In the genomic region with DNA sequence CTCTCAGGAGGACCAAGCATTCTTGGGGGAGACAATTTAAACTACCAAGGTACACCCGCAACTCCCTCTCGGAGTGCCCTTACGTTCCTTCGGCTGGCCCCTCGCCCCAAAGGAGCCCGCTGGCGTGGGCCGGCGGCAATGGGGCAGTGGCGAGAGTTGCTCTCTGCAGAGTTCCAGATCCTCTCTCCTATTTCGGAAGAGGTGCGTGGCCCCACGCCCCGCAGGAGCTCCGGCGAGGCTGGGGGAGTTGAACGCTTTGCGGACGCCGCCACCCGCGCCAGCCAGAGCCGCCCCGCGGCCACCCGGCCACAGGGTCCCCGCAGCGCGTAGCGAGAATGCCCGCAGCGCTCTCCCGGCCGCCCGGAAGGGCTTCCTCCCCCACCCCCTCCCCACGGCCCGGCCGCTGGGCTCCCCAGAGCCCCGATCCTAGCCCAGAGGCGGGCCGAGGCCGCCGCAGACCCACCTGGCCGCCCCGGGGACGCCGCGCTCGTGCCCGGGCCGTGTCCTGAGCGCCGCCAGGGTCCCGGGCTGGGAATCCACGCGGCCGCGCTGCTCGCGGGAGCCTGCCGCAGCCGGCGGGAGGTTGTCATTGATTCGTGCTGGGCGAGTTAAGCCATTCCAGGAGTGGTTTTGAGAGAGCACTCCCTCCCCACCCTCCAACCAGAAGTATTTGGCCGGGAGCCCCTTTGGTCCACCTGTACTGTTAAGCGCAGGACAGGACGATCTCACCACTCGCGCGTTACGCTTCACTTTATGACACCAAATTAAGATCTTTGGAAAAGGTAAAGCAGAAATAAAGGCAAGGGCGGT, we compare ENCODE assay signal across 9 cellular contexts.
DNase-seq lines count a peak whose midpoint lies in the region; ATAC-seq, FAIRE-seq and TF ChIP-seq lines count a peak whose summit lies in the region.
"Had no signal": no experiment of that assay in that cellular context is flagged by ENCODE, and none has a peak within 500 bp of the region (broad histone marks: within the 10 kb centered on the region; RNA-seq: fewer than 3 reads in every experiment).

No MANE protein-coding gene starts in this region.

- no peak for ATAC-seq in GM18858 (IDR thresholded peaks at IDR 0.05; ENCODE audit: unreplicated experiment)

- no peaks in the 10 kb centered on the region for H3K9me3 Mint-ChIP-seq in astrocyte (ENCODE audit: unreplicated experiment)

- peaks cover 10% of the 10 kb centered on the region for H3K4me1 Mint-ChIP-seq in astrocyte (ENCODE audit: low read depth, unreplicated experiment)

- no peak overlapping the region for H3K27ac Mint-ChIP-seq in astrocyte (ENCODE audit: unreplicated experiment)

- H3K27me3 ChIP-seq in astrocyte (ENCODE audit: insufficient read depth, low read length) (peaks cover 54% of the 10 kb centered on the region), keratinocyte (ENCODE audit: control insufficient read depth, extremely low read depth, insufficient read depth, low read length) (peaks cover 30% of the 10 kb centered on the region), stomach (peaks cover 0 to 34% (median 18%) of the 10 kb centered on the region in 3 donors)

- H3K4me3 Mint-ChIP-seq in astrocyte (ENCODE audit: unreplicated experiment): peak overlapping the region; percentile 80

- dilution Hi-C loops in keratinocyte (cut with MboI; ENCODE audit: extremely low pct_ligation_motif_present, low sequenced_read_pairs): no loop called here

- intact Hi-C loops in stomach (cut with DNase I; ENCODE audit: low total_unique reads): no loop called here

- peaks cover 73% of the 10 kb centered on the region for H3K27me3 Mint-ChIP-seq in astrocyte (ENCODE audit: low read depth, unreplicated experiment)

- H4K20me1 ChIP-seq in astrocyte (ENCODE audit: insufficient read depth, low read length) (no peaks in the 10 kb centered on the region), keratinocyte (ENCODE audit: control insufficient read depth, extremely low read depth, insufficient read depth, low read length) (no peaks in the 10 kb centered on the region)

- DNase-seq in NCI-H1417 (lab: John Stamatoyannopoulos, UW): peak; percentile 35 to 70 (median 62)
- no peak for DNase-seq in NCI-H1417 treated with DMSO at 0.1 percent for 48 hours (lab: John Stamatoyannopoulos, UW)
- DNase-seq in astrocyte (ENCODE audit: low read depth): no peak
- no peak for DNase-seq in keratinocyte (ENCODE audit: low read depth, low spot score)
- peak; percentile 63 for DNase-seq in stomach
- no peak for DNase-seq in stimulated activated CD4-positive, alpha-beta T cell treated with anti-CD3 and anti-CD28 coated beads, Interleukin-1b, Interleukin-23, amount 100 ng/mL, for 48 hours
- no peak for DNase-seq in KG1 (lab: John Stamatoyannopoulos, UW)

- WGBS in stomach, 5 donors: 2 to 4% (median 3%) methylated on average over 32 to 73 of the region's 73 CpGs

- H3K4me2 ChIP-seq in astrocyte (ENCODE audit: low read length) (peak overlapping the region; percentile 80), keratinocyte (ENCODE audit: control insufficient read depth, extremely low read depth, insufficient read depth, low read depth, low read length) (peak overlapping the region; percentile 81)

- no peak for TF ChIP-seq EP300 in stomach (IDR thresholded peaks at IDR 0.05)

- FAIRE-seq in astrocyte (lab: Jason Lieb, UNC) (no peak), keratinocyte (lab: Jason Lieb, UNC) (no peak)
- FAIRE-seq: A204.1 had no signal

- H3K27ac ChIP-seq in astrocyte (ENCODE audit: low read depth, low read length) (no peak overlapping the region), keratinocyte (ENCODE audit: control insufficient read depth, insufficient read depth, low read length) (no peak overlapping the region), stomach (peak overlapping the region; percentile 78 to 90 (median 87))

- no peaks in the 10 kb centered on the region for H3K79me2 ChIP-seq in astrocyte (ENCODE audit: insufficient read depth, low read length)
- H3K79me2 ChIP-seq in keratinocyte (ENCODE audit: control insufficient read depth, insufficient read depth, low read length): no peaks in the 10 kb centered on the region

- H3K9ac ChIP-seq in astrocyte (ENCODE audit: low read length) (no peak overlapping the region), keratinocyte (ENCODE audit: control insufficient read depth, extremely low read depth, insufficient read depth, low read length) (peak overlapping the region; percentile 29)

- H3K9me3 ChIP-seq in astrocyte (ENCODE audit: insufficient read depth, low read depth, low read length) (no peaks in the 10 kb centered on the region), keratinocyte (ENCODE audit: control insufficient read depth, low read depth, low read length) (no peaks in the 10 kb centered on the region), stomach (no peaks in the 10 kb centered on the region)

- H3K36me3 ChIP-seq in astrocyte (ENCODE audit: insufficient read depth, low read length) (no peaks in the 10 kb centered on the region), keratinocyte (ENCODE audit: control insufficient read depth in 2 of 2, extremely low read depth in 1 of 2, insufficient read depth in 2 of 2, low read length in 2 of 2) (no peaks in the 10 kb centered on the region), stomach (no peaks in the 10 kb centered on the region)

- peak overlapping the region; percentile 60 for H2AFZ ChIP-seq in astrocyte (ENCODE audit: low read depth, low read length)
- H2AFZ ChIP-seq in keratinocyte (ENCODE audit: control insufficient read depth, low read length): peak overlapping the region; percentile 21

- no peak for TF ChIP-seq POLR2A in stomach (IDR thresholded peaks at IDR 0.05)

- TF ChIP-seq CTCF in astrocyte (IDR thresholded peaks at IDR 0.05; ENCODE audit: insufficient read depth, low read depth, low read length) (no peak), keratinocyte (optimal IDR thresholded peaks at IDR 0.05 in 1 of 3, IDR thresholded peaks at IDR 0.05 in 1 of 3, conservative IDR thresholded peaks at IDR 0.05 in 1 of 3; ENCODE audit: extremely low read depth in 1 of 3, insufficient read depth in 2 of 3, low read length in 3 of 3) (no peak), stomach (IDR thresholded peaks at IDR 0.05) (no peak)

- H3K4me1 ChIP-seq in astrocyte (ENCODE audit: insufficient read depth, low read length): peaks cover 3% of the 10 kb centered on the region
- peaks cover 17% of the 10 kb centered on the region for H3K4me1 ChIP-seq in keratinocyte (ENCODE audit: control insufficient read depth, extremely low read depth, insufficient read depth, low read length)
- H3K4me1 ChIP-seq in stomach: peaks cover 45 to 87% (median 82%) of the 10 kb centered on the region in 4 donors

- no peaks in the 10 kb centered on the region for H3K36me3 Mint-ChIP-seq in astrocyte (ENCODE audit: low read depth, unreplicated experiment)

- peak overlapping the region; percentile 10 for H3K4me3 ChIP-seq in astrocyte (ENCODE audit: insufficient read depth, low read depth, low read length)
- peak overlapping the region; percentile 46 to 69 (median 54) for H3K4me3 ChIP-seq in keratinocyte (ENCODE audit: control insufficient read depth in 2 of 3, extremely low read depth in 1 of 3, insufficient read depth in 2 of 3, low read depth in 1 of 3, low read length in 3 of 3)
- peak overlapping the region; percentile 59 to 68 (median 64) for H3K4me3 ChIP-seq in stomach

- H3K9me1 ChIP-seq in keratinocyte (ENCODE audit: control insufficient read depth, extremely low read depth, insufficient read depth, low read length): no peaks in the 10 kb centered on the region

Comparison
In these comparisons a context has a peak if more than half of its experiments do, and no peak if none do; other contexts are left out.
1. DNase-seq: peak in NCI-H1417 (3 of 3) and stomach (single experiment); none in NCI-H1417 treated with DMSO at 0.1 percent for 48 hours (single experiment), astrocyte (single experiment), keratinocyte (single experiment), stimulated activated CD4-positive, alpha-beta T cell treated with anti-CD3 and anti-CD28 coated beads, Interleukin-1b, Interleukin-23, amount 100 ng/mL, for 48 hours (single experiment) and KG1 (single experiment).
2. H3K27ac ChIP-seq: peak in stomach (5 of 5); none in astrocyte (single experiment) and keratinocyte (single experiment).
3. H3K4me3 ChIP-seq: peak in every context shown above with its lines; median percentile 64 in stomach; 54 in keratinocyte; 10 in astrocyte.